1 cellular context compared by ENCODE assay signal in the genomic region with DNA sequence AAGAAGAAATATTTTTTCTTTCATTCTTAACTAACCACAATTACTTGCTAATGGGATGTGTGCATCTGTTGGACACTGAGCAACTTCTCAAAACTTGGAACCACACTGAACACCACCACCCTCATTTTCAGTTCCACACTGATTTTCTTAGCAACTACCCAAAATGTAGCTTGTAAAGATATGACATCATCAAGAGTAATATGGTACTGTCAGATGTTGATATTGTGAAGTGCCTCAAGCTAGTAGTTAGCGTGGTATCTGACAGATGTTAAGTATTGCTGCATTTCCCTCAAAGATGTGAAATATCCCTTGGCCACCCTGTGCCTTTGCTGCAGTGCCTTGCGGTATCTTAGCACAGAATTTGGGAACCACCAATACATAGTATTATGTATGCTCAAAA.
TF ChIP-seq lines count a peak whose summit lies in the region.

No MANE protein-coding gene starts in this region.

TF ChIP-seq in GM23338, 12 proteins besides CTCF, POLR2A, EP300 and RAD21 (continued from another document):
- TF ChIP-seq, protein P1, sequence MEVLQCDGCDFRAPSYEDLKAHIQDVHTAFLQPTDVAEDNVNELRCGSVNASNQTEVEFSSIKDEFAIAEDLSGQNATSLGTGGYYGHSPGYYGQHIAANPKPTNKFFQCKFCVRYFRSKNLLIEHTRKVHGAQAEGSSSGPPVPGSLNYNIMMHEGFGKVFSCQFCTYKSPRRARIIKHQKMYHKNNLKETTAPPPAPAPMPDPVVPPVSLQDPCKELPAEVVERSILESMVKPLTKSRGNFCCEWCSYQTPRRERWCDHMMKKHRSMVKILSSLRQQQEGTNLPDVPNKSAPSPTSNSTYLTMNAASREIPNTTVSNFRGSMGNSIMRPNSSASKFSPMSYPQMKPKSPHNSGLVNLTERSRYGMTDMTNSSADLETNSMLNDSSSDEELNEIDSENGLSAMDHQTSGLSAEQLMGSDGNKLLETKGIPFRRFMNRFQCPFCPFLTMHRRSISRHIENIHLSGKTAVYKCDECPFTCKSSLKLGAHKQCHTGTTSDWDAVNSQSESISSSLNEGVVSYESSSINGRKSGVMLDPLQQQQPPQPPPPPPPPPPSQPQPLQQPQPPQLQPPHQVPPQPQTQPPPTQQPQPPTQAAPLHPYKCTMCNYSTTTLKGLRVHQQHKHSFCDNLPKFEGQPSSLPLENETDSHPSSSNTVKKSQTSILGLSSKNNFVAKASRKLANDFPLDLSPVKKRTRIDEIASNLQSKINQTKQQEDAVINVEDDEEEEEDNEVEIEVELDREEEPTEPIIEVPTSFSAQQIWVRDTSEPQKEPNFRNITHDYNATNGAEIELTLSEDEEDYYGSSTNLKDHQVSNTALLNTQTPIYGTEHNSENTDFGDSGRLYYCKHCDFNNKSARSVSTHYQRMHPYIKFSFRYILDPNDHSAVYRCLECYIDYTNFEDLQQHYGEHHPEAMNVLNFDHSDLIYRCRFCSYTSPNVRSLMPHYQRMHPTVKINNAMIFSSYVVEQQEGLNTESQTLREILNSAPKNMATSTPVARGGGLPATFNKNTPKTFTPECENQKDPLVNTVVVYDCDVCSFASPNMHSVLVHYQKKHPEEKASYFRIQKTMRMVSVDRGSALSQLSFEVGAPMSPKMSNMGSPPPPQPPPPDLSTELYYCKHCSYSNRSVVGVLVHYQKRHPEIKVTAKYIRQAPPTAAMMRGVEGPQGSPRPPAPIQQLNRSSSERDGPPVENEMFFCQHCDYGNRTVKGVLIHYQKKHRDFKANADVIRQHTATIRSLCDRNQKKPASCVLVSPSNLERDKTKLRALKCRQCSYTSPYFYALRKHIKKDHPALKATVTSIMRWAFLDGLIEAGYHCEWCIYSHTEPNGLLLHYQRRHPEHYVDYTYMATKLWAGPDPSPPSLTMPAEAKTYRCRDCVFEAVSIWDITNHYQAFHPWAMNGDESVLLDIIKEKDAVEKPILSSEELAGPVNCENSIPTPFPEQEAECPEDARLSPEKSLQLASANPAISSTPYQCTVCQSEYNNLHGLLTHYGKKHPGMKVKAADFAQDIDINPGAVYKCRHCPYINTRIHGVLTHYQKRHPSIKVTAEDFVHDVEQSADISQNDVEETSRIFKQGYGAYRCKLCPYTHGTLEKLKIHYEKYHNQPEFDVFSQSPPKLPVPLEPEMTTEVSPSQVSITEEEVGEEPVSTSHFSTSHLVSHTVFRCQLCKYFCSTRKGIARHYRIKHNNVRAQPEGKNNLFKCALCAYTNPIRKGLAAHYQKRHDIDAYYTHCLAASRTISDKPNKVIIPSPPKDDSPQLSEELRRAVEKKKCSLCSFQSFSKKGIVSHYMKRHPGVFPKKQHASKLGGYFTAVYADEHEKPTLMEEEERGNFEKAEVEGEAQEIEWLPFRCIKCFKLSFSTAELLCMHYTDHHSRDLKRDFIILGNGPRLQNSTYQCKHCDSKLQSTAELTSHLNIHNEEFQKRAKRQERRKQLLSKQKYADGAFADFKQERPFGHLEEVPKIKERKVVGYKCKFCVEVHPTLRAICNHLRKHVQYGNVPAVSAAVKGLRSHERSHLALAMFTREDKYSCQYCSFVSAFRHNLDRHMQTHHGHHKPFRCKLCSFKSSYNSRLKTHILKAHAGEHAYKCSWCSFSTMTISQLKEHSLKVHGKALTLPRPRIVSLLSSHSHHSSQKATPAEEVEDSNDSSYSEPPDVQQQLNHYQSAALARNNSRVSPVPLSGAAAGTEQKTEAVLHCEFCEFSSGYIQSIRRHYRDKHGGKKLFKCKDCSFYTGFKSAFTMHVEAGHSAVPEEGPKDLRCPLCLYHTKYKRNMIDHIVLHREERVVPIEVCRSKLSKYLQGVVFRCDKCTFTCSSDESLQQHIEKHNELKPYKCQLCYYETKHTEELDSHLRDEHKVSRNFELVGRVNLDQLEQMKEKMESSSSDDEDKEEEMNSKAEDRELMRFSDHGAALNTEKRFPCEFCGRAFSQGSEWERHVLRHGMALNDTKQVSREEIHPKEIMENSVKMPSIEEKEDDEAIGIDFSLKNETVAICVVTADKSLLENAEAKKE (CRISPR knock-in tag; IDR thresholded peaks at IDR 0.05) = no peak
- TF ChIP-seq ZNF114 (CRISPR knock-in tag; IDR thresholded peaks at IDR 0.05) = no peak
- no peak for TF ChIP-seq EZH2 (IDR thresholded peaks at IDR 0.05; ENCODE audit: low read depth, unreplicated experiment)
- TF ChIP-seq EZH2phosphoT487 (IDR thresholded peaks at IDR 0.05; ENCODE audit: unreplicated experiment) = no peak
- no peak for TF ChIP-seq ZNF331 (CRISPR knock-in tag; IDR thresholded peaks at IDR 0.05; ENCODE audit: low read depth)
- TF ChIP-seq JUNB (IDR thresholded peaks at IDR 0.05; ENCODE audit: unreplicated experiment) = no peak
- no peak for TF ChIP-seq NANOG (IDR thresholded peaks at IDR 0.05; ENCODE audit: borderline replicate concordance)
- TF ChIP-seq, protein P2, sequence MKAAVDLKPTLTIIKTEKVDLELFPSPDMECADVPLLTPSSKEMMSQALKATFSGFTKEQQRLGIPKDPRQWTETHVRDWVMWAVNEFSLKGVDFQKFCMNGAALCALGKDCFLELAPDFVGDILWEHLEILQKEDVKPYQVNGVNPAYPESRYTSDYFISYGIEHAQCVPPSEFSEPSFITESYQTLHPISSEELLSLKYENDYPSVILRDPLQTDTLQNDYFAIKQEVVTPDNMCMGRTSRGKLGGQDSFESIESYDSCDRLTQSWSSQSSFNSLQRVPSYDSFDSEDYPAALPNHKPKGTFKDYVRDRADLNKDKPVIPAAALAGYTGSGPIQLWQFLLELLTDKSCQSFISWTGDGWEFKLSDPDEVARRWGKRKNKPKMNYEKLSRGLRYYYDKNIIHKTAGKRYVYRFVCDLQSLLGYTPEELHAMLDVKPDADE (IDR thresholded peaks at IDR 0.05) = no peak
